ENCODE assay signal across 12 cellular contexts in genomic region chr1:93779540-93780121, GRCh38.
A peak's percentile ranks its signal among the peaks of the same experiment; 100 is the strongest.
DNase-seq lines count a peak whose midpoint lies in the region; ATAC-seq and TF ChIP-seq lines count a peak whose summit lies in the region.
"Had no signal": no experiment of that assay in that cellular context is flagged by ENCODE, and none has a peak within 500 bp of the region (broad histone marks: within the 10 kb centered on the region; RNA-seq: fewer than 3 reads in every experiment).

No MANE protein-coding gene starts in this region.

- peak; percentile 99 for DNase-seq in Daoy (ENCODE audit: low read depth)
- DNase-seq in astrocyte of the spinal cord (ENCODE audit: low read depth, low spot score), result peak; percentile 89
- peak; percentile 72 for DNase-seq in mesenchymal stem cell
- no peak for DNase-seq in dedifferentiated amniotic fluid mesenchymal stem cell (ENCODE audit: extremely low spot score)
- DNase-seq in activated CD4-positive, alpha-beta T cell treated with anti-CD3 and anti-CD28 coated beads, Interleukin-2, amount 10 ng/mL, durations not matched to agents 7 days and 5 days, result no peak
- DNase-seq: activated CD8-positive, alpha-beta memory T cell treated with anti-CD3 and anti-CD28 coated beads, Interleukin-2, amount 50 U/mL, for 48 hours; GF-D8; NCI-H187; nucleus accumbens had no signal

- H3K79me1 ChIP-seq in mesenchymal stem cell (replicated peaks; ENCODE audit: low read length, poor library complexity, severe bottlenecking), result no peaks in the 10 kb centered on the region

- peak; percentile 96 for TF ChIP-seq EP300 in Ishikawa (IDR thresholded peaks at IDR 0.05; ENCODE audit: borderline replicate concordance)

- H3K4me1 Mint-ChIP-seq in activated CD4-positive, alpha-beta T cell treated with anti-CD3 and anti-CD28 coated beads, Interleukin-2, amount 10 ng/mL, durations not matched to agents 7 days and 5 days, result no peaks in the 10 kb centered on the region

- no peak overlapping the region for H3K4ac ChIP-seq in mesenchymal stem cell (ENCODE audit: low read depth in 1 of 2, low read length in 2 of 2)

- CTCF ChIA-PET in activated CD4-positive, alpha-beta T cell treated with anti-CD3 and anti-CD28 coated beads, Interleukin-2, amount 10 ng/mL, durations not matched to agents 7 days and 5 days (lab: Charles Lee), result no interaction called here

- peak overlapping the region; percentile 64 for H3K27ac ChIP-seq in mesenchymal stem cell (ENCODE audit: low read length, poor library complexity, severe bottlenecking)

- no peak overlapping the region for H2BK120ac ChIP-seq in mesenchymal stem cell (ENCODE audit: low read depth, low read length)

- no peaks in the 10 kb centered on the region for H3K36me3 Mint-ChIP-seq in activated CD4-positive, alpha-beta T cell treated with anti-CD3 and anti-CD28 coated beads, Interleukin-2, amount 10 ng/mL, durations not matched to agents 7 days and 5 days (ENCODE audit: low read depth)

- no peaks in the 10 kb centered on the region for H3K36me3 ChIP-seq in mesenchymal stem cell (ENCODE audit: control insufficient read depth in 1 of 2, insufficient read depth in 2 of 2, low read depth in 1 of 2, low read length in 2 of 2)

- H4K91ac ChIP-seq in mesenchymal stem cell (ENCODE audit: low read length), result no peak overlapping the region

- H3K27ac Mint-ChIP-seq in activated CD4-positive, alpha-beta T cell treated with anti-CD3 and anti-CD28 coated beads, Interleukin-2, amount 10 ng/mL, durations not matched to agents 7 days and 5 days, result no peak overlapping the region

- POLR2A ChIA-PET in activated CD4-positive, alpha-beta T cell treated with anti-CD3 and anti-CD28 coated beads, Interleukin-2, amount 10 ng/mL, durations not matched to agents 7 days and 5 days (lab: Charles Lee), result no interaction called here

- TF ChIP-seq CTCF in astrocyte of the spinal cord (IDR thresholded peaks at IDR 0.05; ENCODE audit: low read depth, low read length), result no peak

- peak overlapping the region; percentile 55 for H4K8ac ChIP-seq in mesenchymal stem cell (ENCODE audit: low read length)

- no peak overlapping the region for H3K4me2 ChIP-seq in mesenchymal stem cell (ENCODE audit: low read length, poor library complexity, severe bottlenecking)

- H3K9me3 ChIP-seq in mesenchymal stem cell (ENCODE audit: control insufficient read depth, low read length), result no peaks in the 10 kb centered on the region

- no peak overlapping the region for H3K23ac ChIP-seq in mesenchymal stem cell (ENCODE audit: low read length in 2 of 2)

- ATAC-seq in GM19452 (IDR thresholded peaks at IDR 0.05; ENCODE audit: unreplicated experiment) (no peak), HG03196 (IDR thresholded peaks at IDR 0.05; ENCODE audit: unreplicated experiment) (no peak)

- H2AK5ac ChIP-seq in mesenchymal stem cell (ENCODE audit: low read length, severe bottlenecking), result no peak overlapping the region

- H3K27me3 ChIP-seq in mesenchymal stem cell (ENCODE audit: control insufficient read depth in 1 of 2, insufficient read depth in 1 of 2, low read length in 2 of 2), result no peaks in the 10 kb centered on the region

- H3K9me3 Mint-ChIP-seq in activated CD4-positive, alpha-beta T cell treated with anti-CD3 and anti-CD28 coated beads, Interleukin-2, amount 10 ng/mL, durations not matched to agents 7 days and 5 days, result no peaks in the 10 kb centered on the region

- in situ Hi-C loops in astrocyte of the spinal cord (cut with HindIII; ENCODE audit: low sequenced_read_pairs), result no loop called here

- H2BK12ac ChIP-seq in mesenchymal stem cell (ENCODE audit: low read length in 2 of 2), result peak overlapping the region in 1 of 2 experiments; percentile 20

- 8% methylated on average over 4 of the region's 4 CpGs for WGBS in mesenchymal stem cell

- H3K18ac ChIP-seq in mesenchymal stem cell (ENCODE audit: low read depth in 1 of 2, low read length in 2 of 2), result peak overlapping the region; percentile 15 to 80

- peak; percentile 12; the same call in 1 of the 2 replicates for TF ChIP-seq RAD21 in Ishikawa (IDR thresholded peaks at IDR 0.05; ENCODE audit: low read depth)

- H2BK15ac ChIP-seq in mesenchymal stem cell (ENCODE audit: low read depth, poor library complexity, severe bottlenecking), result no peak overlapping the region

- H2AFZ ChIP-seq in mesenchymal stem cell (ENCODE audit: low read depth, low read length), result no peak overlapping the region

- no peak overlapping the region for H2BK5ac ChIP-seq in mesenchymal stem cell (ENCODE audit: low read depth, low read length, poor library complexity, severe bottlenecking)

- no peak overlapping the region for H3K9ac ChIP-seq in mesenchymal stem cell (ENCODE audit: low read length)

- H3K4me3 ChIP-seq in astrocyte of the spinal cord (ENCODE audit: low read depth, low read length) (no peak overlapping the region), mesenchymal stem cell (ENCODE audit: insufficient read depth in 1 of 2, low read depth in 1 of 2, low read length in 2 of 2) (no peak overlapping the region)

- H3K4me3 Mint-ChIP-seq in activated CD4-positive, alpha-beta T cell treated with anti-CD3 and anti-CD28 coated beads, Interleukin-2, amount 10 ng/mL, durations not matched to agents 7 days and 5 days, result no peak overlapping the region

- H3K14ac ChIP-seq in mesenchymal stem cell (ENCODE audit: low read length in 2 of 2), result no peak overlapping the region

- peaks cover under 1% of the 10 kb centered on the region for H3K27me3 Mint-ChIP-seq in activated CD4-positive, alpha-beta T cell treated with anti-CD3 and anti-CD28 coated beads, Interleukin-2, amount 10 ng/mL, durations not matched to agents 7 days and 5 days

- peaks cover 6% of the 10 kb centered on the region for H3K4me1 ChIP-seq in mesenchymal stem cell (ENCODE audit: control insufficient read depth, insufficient read depth, low read depth, low read length)

TF ChIP-seq in Ishikawa, 13 proteins besides CTCF, POLR2A, EP300 and RAD21:
- TF ChIP-seq CEBPB (IDR thresholded peaks at IDR 0.05) (peak; percentile 42), TAF1 (IDR thresholded peaks at IDR 0.05; ENCODE audit: low read depth) (no peak), TEAD4 (IDR thresholded peaks at IDR 0.05) (peak; percentile 91), YY1 (IDR thresholded peaks at IDR 0.05; ENCODE audit: low read depth) (peak; percentile 49; the same call in 1 of the 2 replicates), MAX (IDR thresholded peaks at IDR 0.05) (no peak; the same call in 1 of the 2 replicates), FOXM1 (IDR thresholded peaks at IDR 0.05; ENCODE audit: borderline replicate concordance, low read depth) (peak; percentile 93), EGR1 (IDR thresholded peaks at IDR 0.05) (0 out of 2 replicates have a peak, but pooled peaks have one; percentile 14), NFIC (IDR thresholded peaks at IDR 0.05) (peak; percentile 95), TCF12 (IDR thresholded peaks at IDR 0.05; ENCODE audit: low read depth) (peak; percentile 98)

Comparison
In these comparisons a context has a peak if more than half of its experiments do, and no peak if none do; other contexts are left out.
1. DNase-seq: peak in Daoy (single experiment), astrocyte of the spinal cord (single experiment) and mesenchymal stem cell (single experiment); none in dedifferentiated amniotic fluid mesenchymal stem cell (single experiment) and activated CD4-positive, alpha-beta T cell treated with anti-CD3 and anti-CD28 coated beads, Interleukin-2, amount 10 ng/mL, durations not matched to agents 7 days and 5 days (single experiment).